In genomic region chr1:20666146-20666545, GRCh38 we compare ENCODE assay signal across 1 cellular context.
TF ChIP-seq lines count a peak whose summit lies in the region.

No MANE protein-coding gene starts in this region.

TF ChIP-seq in K562, 482 proteins besides CTCF, POLR2A, EP300 and RAD21:
- TF ChIP-seq ZBTB40 (IDR thresholded peaks at IDR 0.05): no peak
- TF ChIP-seq ZBTB40 (CRISPR knock-in tag; IDR thresholded peaks at IDR 0.05): no peak
- TF ChIP-seq ZNF696 (CRISPR knock-in tag; conservative IDR thresholded peaks at IDR 0.05): no peak
- no peak for TF ChIP-seq HNRNPK (IDR thresholded peaks at IDR 0.05; ENCODE audit: low read depth, low read length, poor library complexity, severe bottlenecking)
- TF ChIP-seq FUS (optimal IDR thresholded peaks at IDR 0.05; ENCODE audit: low read depth, low read length): no peak
- TF ChIP-seq, protein P1, sequence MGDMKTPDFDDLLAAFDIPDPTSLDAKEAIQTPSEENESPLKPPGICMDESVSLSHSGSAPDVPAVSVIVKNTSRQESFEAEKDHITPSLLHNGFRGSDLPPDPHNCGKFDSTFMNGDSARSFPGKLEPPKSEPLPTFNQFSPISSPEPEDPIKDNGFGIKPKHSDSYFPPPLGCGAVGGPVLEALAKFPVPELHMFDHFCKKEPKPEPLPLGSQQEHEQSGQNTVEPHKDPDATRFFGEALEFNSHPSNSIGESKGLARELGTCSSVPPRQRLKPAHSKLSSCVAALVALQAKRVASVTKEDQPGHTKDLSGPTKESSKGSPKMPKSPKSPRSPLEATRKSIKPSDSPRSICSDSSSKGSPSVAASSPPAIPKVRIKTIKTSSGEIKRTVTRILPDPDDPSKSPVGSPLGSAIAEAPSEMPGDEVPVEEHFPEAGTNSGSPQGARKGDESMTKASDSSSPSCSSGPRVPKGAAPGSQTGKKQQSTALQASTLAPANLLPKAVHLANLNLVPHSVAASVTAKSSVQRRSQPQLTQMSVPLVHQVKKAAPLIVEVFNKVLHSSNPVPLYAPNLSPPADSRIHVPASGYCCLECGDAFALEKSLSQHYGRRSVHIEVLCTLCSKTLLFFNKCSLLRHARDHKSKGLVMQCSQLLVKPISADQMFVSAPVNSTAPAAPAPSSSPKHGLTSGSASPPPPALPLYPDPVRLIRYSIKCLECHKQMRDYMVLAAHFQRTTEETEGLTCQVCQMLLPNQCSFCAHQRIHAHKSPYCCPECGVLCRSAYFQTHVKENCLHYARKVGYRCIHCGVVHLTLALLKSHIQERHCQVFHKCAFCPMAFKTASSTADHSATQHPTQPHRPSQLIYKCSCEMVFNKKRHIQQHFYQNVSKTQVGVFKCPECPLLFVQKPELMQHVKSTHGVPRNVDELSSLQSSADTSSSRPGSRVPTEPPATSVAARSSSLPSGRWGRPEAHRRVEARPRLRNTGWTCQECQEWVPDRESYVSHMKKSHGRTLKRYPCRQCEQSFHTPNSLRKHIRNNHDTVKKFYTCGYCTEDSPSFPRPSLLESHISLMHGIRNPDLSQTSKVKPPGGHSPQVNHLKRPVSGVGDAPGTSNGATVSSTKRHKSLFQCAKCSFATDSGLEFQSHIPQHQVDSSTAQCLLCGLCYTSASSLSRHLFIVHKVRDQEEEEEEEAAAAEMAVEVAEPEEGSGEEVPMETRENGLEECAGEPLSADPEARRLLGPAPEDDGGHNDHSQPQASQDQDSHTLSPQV (IDR thresholded peaks at IDR 0.05): no peak
- no peak for TF ChIP-seq CCAR2 (IDR thresholded peaks at IDR 0.05; ENCODE audit: low read depth, low read length)
- no peak for TF ChIP-seq SOX6 (IDR thresholded peaks at IDR 0.05)
- no peak for TF ChIP-seq PYGO2 (tag; IDR thresholded peaks at IDR 0.05)
- no peak for TF ChIP-seq TGIF2 (CRISPR knock-in tag; IDR thresholded peaks at IDR 0.05)
- TF ChIP-seq, protein P2, sequence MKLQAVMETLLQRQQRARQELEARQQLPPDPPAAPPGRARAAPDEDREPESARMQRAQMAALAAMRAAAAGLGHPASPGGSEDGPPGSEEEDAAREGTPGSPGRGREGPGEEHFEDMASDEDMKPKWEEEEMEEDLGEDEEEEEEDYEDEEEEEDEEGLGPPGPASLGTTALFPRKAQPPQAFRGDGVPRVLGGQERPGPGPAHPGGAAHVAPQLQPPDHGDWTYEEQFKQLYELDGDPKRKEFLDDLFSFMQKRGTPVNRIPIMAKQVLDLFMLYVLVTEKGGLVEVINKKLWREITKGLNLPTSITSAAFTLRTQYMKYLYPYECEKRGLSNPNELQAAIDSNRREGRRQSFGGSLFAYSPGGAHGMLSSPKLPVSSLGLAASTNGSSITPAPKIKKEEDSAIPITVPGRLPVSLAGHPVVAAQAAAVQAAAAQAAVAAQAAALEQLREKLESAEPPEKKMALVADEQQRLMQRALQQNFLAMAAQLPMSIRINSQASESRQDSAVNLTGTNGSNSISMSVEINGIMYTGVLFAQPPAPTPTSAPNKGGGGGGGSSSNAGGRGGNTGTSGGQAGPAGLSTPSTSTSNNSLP (IDR thresholded peaks at IDR 0.05; ENCODE audit: borderline replicate concordance, low read depth, low read length): no peak
- no peak for TF ChIP-seq ZNF764 (CRISPR knock-in tag; IDR thresholded peaks at IDR 0.05; ENCODE audit: low read depth)
- TF ChIP-seq ILF3 (IDR thresholded peaks at IDR 0.05; ENCODE audit: borderline replicate concordance): no peak
- no peak for TF ChIP-seq SMARCA5 (IDR thresholded peaks at IDR 0.05)
- no peak for TF ChIP-seq RBM17 (IDR thresholded peaks at IDR 0.05; ENCODE audit: borderline replicate concordance, low read depth, low read length)
- no peak for TF ChIP-seq CBFA2T3 (IDR thresholded peaks at IDR 0.05)
- no peak for TF ChIP-seq NCOR1 (IDR thresholded peaks at IDR 0.05)
